In genomic region chr12:39902823-39903222, GRCh38 we compare ENCODE assay signal across 26 cellular contexts.
DNase-seq lines count a peak whose midpoint lies in the region; ATAC-seq and TF ChIP-seq lines count a peak whose summit lies in the region.
"Had no signal": no experiment of that assay in that cellular context is flagged by ENCODE, and none has a peak within 500 bp of the region (broad histone marks: within the 10 kb centered on the region; RNA-seq: fewer than 3 reads in every experiment).

No MANE protein-coding gene starts in this region.

- H3K4me1 ChIP-seq in tibial artery, result peaks cover 0 to 14% (median 3%) of the 10 kb centered on the region in 4 donors
- H3K4me1 ChIP-seq: BLaER1 treated with 17β-estradiol and CSF1 and Interleukin-3, amounts not matched to agents 10 nM and 100 nM; Caco-2; SJCRH30 had no signal

- no peaks in the 10 kb centered on the region for H3K36me3 ChIP-seq in tibial artery
- H3K36me3 ChIP-seq: BLaER1 treated with 17β-estradiol and CSF1 and Interleukin-3, amounts not matched to agents 10 nM and 100 nM; heart left ventricle; sigmoid colon; SJCRH30; thoracic aorta; uterus had no signal

- H3K27ac ChIP-seq in tibial artery, result no peak overlapping the region
- H3K27ac ChIP-seq: BLaER1 treated with 17β-estradiol and CSF1 and Interleukin-3, amounts not matched to agents 10 nM and 100 nM; heart left ventricle; sigmoid colon; SJCRH30; thoracic aorta; uterus had no signal

- no peak for TF ChIP-seq CTCF in tibial artery (IDR thresholded peaks at IDR 0.05)

- H3K27me3 ChIP-seq in tibial artery, result no peaks in the 10 kb centered on the region
- H3K27me3 ChIP-seq: BLaER1 treated with 17β-estradiol and CSF1 and Interleukin-3, amounts not matched to agents 10 nM and 100 nM; dorsolateral prefrontal cortex; heart left ventricle; sigmoid colon; SJCRH30; uterus had no signal

- no peak for ATAC-seq in HG03175 (IDR thresholded peaks at IDR 0.05; ENCODE audit: unreplicated experiment)
- ATAC-seq: heart left ventricle, HepG2, T-cell had no signal

- intact Hi-C loops in tibial artery (cut with DNase I; ENCODE audit: low total_unique reads), result no loop called here

- H3K9me3 ChIP-seq in tibial artery, result no peaks in the 10 kb centered on the region
- H3K9me3 ChIP-seq: BLaER1 treated with 17β-estradiol and CSF1 and Interleukin-3, amounts not matched to agents 10 nM and 100 nM; Caco-2; heart left ventricle; sigmoid colon; SJCRH30; thoracic aorta; uterus had no signal

- H3K4me3 ChIP-seq in tibial artery, result no peak overlapping the region
- H3K4me3 ChIP-seq: BLaER1 treated with 17β-estradiol and CSF1 and Interleukin-3, amounts not matched to agents 10 nM and 100 nM; dorsolateral prefrontal cortex; heart left ventricle; sigmoid colon; SJCRH30; thoracic aorta; uterus had no signal

- DNase-seq in A172 (ENCODE audit: low spot score) (peak; percentile 13), HCEC 1CT (peak; percentile 2), astrocyte of the hippocampus (ENCODE audit: low read depth, low spot score) (peak; percentile 20), kidney tubule cell (ENCODE audit: low spot score) (peak; percentile 11), tibial artery (no peak), midbrain (lab: John Stamatoyannopoulos, UW) (no peak)
- no peak for DNase-seq in NK-92 treated with Interleukin-12 subunit alpha and Interleukin-12 subunit beta, amount 100 ng/mL, for 24 hours (lab: John Stamatoyannopoulos, UW)
- DNase-seq: activated CD4-positive, alpha-beta T cell treated with anti-CD3 and anti-CD28 coated beads, Interleukin-2, amount 50 U/mL, for 4 hours; Caco-2; dorsolateral prefrontal cortex; foreskin fibroblast; heart left ventricle; left cardiac atrium; mesenchymal stem cell; NCI-H1092; NCI-H2029; NCI-H226; sigmoid colon; SJCRH30; stimulated activated naive CD4-positive, alpha-beta T cell; T-cell; uterus had no signal

Comparison
In these comparisons a context has a peak if more than half of its experiments do, and no peak if none do; other contexts are left out.
1. DNase-seq: peak in A172 (single experiment), HCEC 1CT (single experiment), astrocyte of the hippocampus (single experiment) and kidney tubule cell (single experiment); none in tibial artery (0 of 2), midbrain (single experiment) and NK-92 treated with Interleukin-12 subunit alpha and Interleukin-12 subunit beta, amount 100 ng/mL, for 24 hours (single experiment).